Comparison of ENCODE assay signal across 9 cellular contexts in genomic region chr7:28062197-28062988, GRCh38.
DNase-seq lines count a peak whose midpoint lies in the region; ATAC-seq and TF ChIP-seq lines count a peak whose summit lies in the region.
"Had no signal": no experiment of that assay in that cellular context is flagged by ENCODE, and none has a peak within 500 bp of the region (broad histone marks: within the 10 kb centered on the region; RNA-seq: fewer than 3 reads in every experiment).

No MANE protein-coding gene starts in this region.

- no peaks in the 10 kb centered on the region for H3K27me3 ChIP-seq in BLaER1 treated with 17β-estradiol and CSF1 and Interleukin-3, amounts not matched to agents 10 nM and 100 nM
- H3K27me3 ChIP-seq in MM.1S (replicated peaks; ENCODE audit: insufficient read depth, low read length) (no peaks in the 10 kb centered on the region), RWPE2 (ENCODE audit: insufficient read depth, poor library complexity, severe bottlenecking) (no peaks in the 10 kb centered on the region), sigmoid colon (no peaks in the 10 kb centered on the region)

- CTCF ChIA-PET in activated naive CD4-positive, alpha-beta T cell treated with anti-CD3 and anti-CD28 coated beads for 36 hours (lab: Charles Lee), result interaction anchor here (0.5 to 5.9 kb wide), 14 partner anchors 9 to 419 kb away, joined by 3 to 30 read pairs (median 4); no protein-coding TSS in a partner anchor

- H3K4me1 ChIP-seq in BLaER1 treated with 17β-estradiol and CSF1 and Interleukin-3, amounts not matched to agents 10 nM and 100 nM, result peaks cover 7 to 33% (median 9%) of the 10 kb centered on the region in 10 experiments; a peak in 18 of 20 replicates
- H3K4me1 ChIP-seq in MM.1S (ENCODE audit: low read length), result no peaks in the 10 kb centered on the region
- peaks cover 30% of the 10 kb centered on the region for H3K4me1 ChIP-seq in RWPE2 (ENCODE audit: insufficient read depth, poor library complexity, severe bottlenecking)
- peaks cover 0 to 74% (median 64%) of the 10 kb centered on the region in 4 donors for H3K4me1 ChIP-seq in sigmoid colon

- peak; percentile 76 for DNase-seq in MM.1S
- no peak for DNase-seq in RWPE2 (ENCODE audit: low spot score)
- DNase-seq in activated naive CD4-positive, alpha-beta T cell treated with anti-CD3 and anti-CD28 coated beads for 36 hours, result peak; percentile 74
- peak; percentile 80 for DNase-seq in left ventricle myocardium superior
- peak; percentile 90 for DNase-seq in sigmoid colon
- no peak for DNase-seq in KG1 (lab: John Stamatoyannopoulos, UW)

- intact Hi-C loops in activated naive CD4-positive, alpha-beta T cell treated with anti-CD3 and anti-CD28 coated beads for 36 hours (cut with micrococcal nuclease), result loop anchor here (2.0 kb wide), 1 partner anchor 34 kb away; no protein-coding TSS in a partner anchor
- intact Hi-C loops in left ventricle myocardium superior (cut with micrococcal nuclease) (no loop called here), sigmoid colon (cut with DNase I) (loop anchor here (2.0 kb wide), 1 partner anchor 16 kb away; no protein-coding TSS in a partner anchor)

- 46 to 72% methylated on average over 12 of the region's 12 CpGs for WGBS in sigmoid colon, 2 donors

- peak; percentile 93 for TF ChIP-seq CTCF in MM.1S (IDR thresholded peaks at IDR 0.05; ENCODE audit: low read length)
- peak; percentile 41 for TF ChIP-seq CTCF in RWPE2 (IDR thresholded peaks at IDR 0.05; ENCODE audit: poor library complexity, severe bottlenecking)
- TF ChIP-seq CTCF in sigmoid colon (IDR thresholded peaks at IDR 0.05), result peak in 3 of 4 experiments; percentile 44 to 68 (median 60)

- no peak overlapping the region; the same call in 1 of the 2 replicates for H2AFZ ChIP-seq in MM.1S (ENCODE audit: low read length)

- H4K20me1 ChIP-seq in BLaER1 treated with 17β-estradiol and CSF1 and Interleukin-3, amounts not matched to agents 10 nM and 100 nM, result peaks cover 0 to 53% (median 14%) of the 10 kb centered on the region in 11 experiments; a peak in 14 of 22 replicates
- H4K20me1 ChIP-seq in MM.1S (ENCODE audit: insufficient read depth, low read length), result no peaks in the 10 kb centered on the region

- peaks cover 3% of the 10 kb centered on the region for H3K27me3 Mint-ChIP-seq in activated naive CD4-positive, alpha-beta T cell treated with anti-CD3 and anti-CD28 coated beads for 36 hours (ENCODE audit: low read depth)
- H3K27me3 Mint-ChIP-seq: IgD-negative memory B cell had no signal

- no peak overlapping the region for H3K4me3 Mint-ChIP-seq in activated naive CD4-positive, alpha-beta T cell treated with anti-CD3 and anti-CD28 coated beads for 36 hours

- H3K9ac ChIP-seq in BLaER1 treated with 17β-estradiol and CSF1 and Interleukin-3, amounts not matched to agents 10 nM and 100 nM, result no peak overlapping the region
- H3K9ac ChIP-seq in MM.1S (ENCODE audit: low read length), result no peak overlapping the region

- peaks cover 3% of the 10 kb centered on the region for H3K4me1 Mint-ChIP-seq in activated naive CD4-positive, alpha-beta T cell treated with anti-CD3 and anti-CD28 coated beads for 36 hours (ENCODE audit: low read depth)

- H3K36me3 ChIP-seq in BLaER1 treated with 17β-estradiol and CSF1 and Interleukin-3, amounts not matched to agents 10 nM and 100 nM, result peaks cover 0 to 33% (median 8%) of the 10 kb centered on the region in 11 experiments; a peak in 13 of 22 replicates
- no peaks in the 10 kb centered on the region for H3K36me3 ChIP-seq in MM.1S (replicated peaks; ENCODE audit: insufficient read depth, low read length)
- no peaks in the 10 kb centered on the region for H3K36me3 ChIP-seq in RWPE2 (ENCODE audit: low read depth)
- H3K36me3 ChIP-seq in sigmoid colon, result no peaks in the 10 kb centered on the region

- no peaks in the 10 kb centered on the region for H3K9me3 Mint-ChIP-seq in activated naive CD4-positive, alpha-beta T cell treated with anti-CD3 and anti-CD28 coated beads for 36 hours
- H3K9me3 Mint-ChIP-seq: IgD-negative memory B cell had no signal

- H3K36me3 Mint-ChIP-seq in activated naive CD4-positive, alpha-beta T cell treated with anti-CD3 and anti-CD28 coated beads for 36 hours (ENCODE audit: low read depth), result peaks cover 4% of the 10 kb centered on the region

- peak overlapping the region in 3 of 11 experiments; percentile 12 to 49 (median 35); a peak in 3 of 22 replicates for H3K27ac ChIP-seq in BLaER1 treated with 17β-estradiol and CSF1 and Interleukin-3, amounts not matched to agents 10 nM and 100 nM
- H3K27ac ChIP-seq in MM.1S (ENCODE audit: low read length), result no peak overlapping the region
- peak overlapping the region; percentile 78 for H3K27ac ChIP-seq in RWPE2 (ENCODE audit: poor library complexity, severe bottlenecking)
- peak overlapping the region in 3 of 4 donors; percentile 80 to 85 (median 81) for H3K27ac ChIP-seq in sigmoid colon

- TF ChIP-seq POLR2A in sigmoid colon (IDR thresholded peaks at IDR 0.05), result no peak

- peaks cover 8 to 38% (median 25%) of the 10 kb centered on the region in 11 experiments; a peak in 20 of 22 replicates for H3K9me3 ChIP-seq in BLaER1 treated with 17β-estradiol and CSF1 and Interleukin-3, amounts not matched to agents 10 nM and 100 nM (replicated peaks in 1 of 11)
- H3K9me3 ChIP-seq in MM.1S (replicated peaks; ENCODE audit: insufficient read depth, low read length) (no peaks in the 10 kb centered on the region), RWPE2 (ENCODE audit: severe bottlenecking) (no peaks in the 10 kb centered on the region), sigmoid colon (no peaks in the 10 kb centered on the region)

- TF ChIP-seq EP300 in sigmoid colon (IDR thresholded peaks at IDR 0.05), result no peak

- peak overlapping the region in 1 of 10 experiments; percentile 5; a peak in 1 of 20 replicates for H3K4me3 ChIP-seq in BLaER1 treated with 17β-estradiol and CSF1 and Interleukin-3, amounts not matched to agents 10 nM and 100 nM
- H3K4me3 ChIP-seq in MM.1S (ENCODE audit: low read length) (no peak overlapping the region), RWPE2 (ENCODE audit: severe bottlenecking) (no peak overlapping the region), sigmoid colon (no peak overlapping the region)

- peak overlapping the region; percentile 4 to 77 (median 47); a peak in 18 of 22 replicates for H3K4me2 ChIP-seq in BLaER1 treated with 17β-estradiol and CSF1 and Interleukin-3, amounts not matched to agents 10 nM and 100 nM
- H3K4me2 ChIP-seq in MM.1S (ENCODE audit: low read depth, low read length), result no peak overlapping the region

- peak; percentile 66 for ATAC-seq in GM19467 (IDR thresholded peaks at IDR 0.05; ENCODE audit: unreplicated experiment)
- peak; percentile 92 for ATAC-seq in RWPE2 (ENCODE audit: low read depth)
- peak; percentile 88 for ATAC-seq in left ventricle myocardium superior

- no peaks in the 10 kb centered on the region for H3K9me2 ChIP-seq in MM.1S (replicated peaks; ENCODE audit: insufficient read depth, low read length)

- no peaks in the 10 kb centered on the region for H3F3A ChIP-seq in MM.1S (ENCODE audit: insufficient read depth, low read length)

- H3K79me2 ChIP-seq in MM.1S (ENCODE audit: low read length), result no peaks in the 10 kb centered on the region

- no peak overlapping the region for H3K27ac Mint-ChIP-seq in activated naive CD4-positive, alpha-beta T cell treated with anti-CD3 and anti-CD28 coated beads for 36 hours

Comparison
In these comparisons a context has a peak if more than half of its experiments do, and no peak if none do; other contexts are left out.
1. DNase-seq: peak in MM.1S (single experiment), activated naive CD4-positive, alpha-beta T cell treated with anti-CD3 and anti-CD28 coated beads for 36 hours (single experiment), left ventricle myocardium superior (single experiment) and sigmoid colon (single experiment); none in RWPE2 (single experiment) and KG1 (single experiment).
2. CTCF ChIP-seq: peak in every context shown above with its lines; median percentile 93 in MM.1S; 60 in sigmoid colon; 41 in RWPE2.
3. Peak in every context shown above with its lines, with median percentiles within 50 percentile points of each other: ATAC-seq.